ENCODE assay signal across 24 cellular contexts in the genomic region with DNA sequence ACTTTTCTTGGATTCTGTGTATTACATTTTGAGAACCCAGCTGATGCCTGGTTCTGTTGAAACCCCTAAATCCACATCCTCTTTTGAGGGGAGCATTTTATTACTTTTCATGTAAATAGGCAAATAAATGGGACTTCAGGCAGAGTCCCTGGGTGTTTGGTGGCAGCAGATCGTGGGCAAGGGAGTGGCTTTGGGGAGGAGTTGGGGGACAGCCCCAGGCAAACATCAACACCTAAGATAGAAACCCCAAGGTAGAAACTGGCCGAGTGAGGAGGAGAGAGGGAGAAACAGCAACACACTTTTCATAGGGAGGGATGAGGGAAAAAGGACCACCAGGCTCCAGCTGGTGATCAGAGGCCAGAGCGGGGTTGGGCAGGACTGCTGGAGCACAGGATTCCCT. TPM values are rescaled to one million over a fixed set of nuclear protein-coding genes. Genes with fewer than 3 reads are reported as not detected.
DNase-seq lines count a peak whose midpoint lies in the region; ATAC-seq and TF ChIP-seq lines count a peak whose summit lies in the region.
"Had no signal": no experiment of that assay in that cellular context is flagged by ENCODE, and none has a peak within 500 bp of the region (broad histone marks: within the 10 kb centered on the region; RNA-seq: fewer than 3 reads in every experiment).

No MANE protein-coding gene starts in this region.

- TF ChIP-seq CTCF in endodermal cell (conservative IDR thresholded peaks at IDR 0.05) = no peak
- TF ChIP-seq CTCF in testis (IDR thresholded peaks at IDR 0.05) = no peak
- TF ChIP-seq CTCF in transverse colon (IDR thresholded peaks at IDR 0.05) = no peak

- TF ChIP-seq POLR2A in testis (IDR thresholded peaks at IDR 0.05) (no peak), transverse colon (IDR thresholded peaks at IDR 0.05) (no peak)

- peaks cover 51% of the 10 kb centered on the region for H3K36me3 Mint-ChIP-seq in activated T-cell treated with anti-CD3 and anti-CD28 coated beads, Interleukin-2, amount 50 U/mL, for 24 hours (ENCODE audit: low read depth)
- peaks cover 50% of the 10 kb centered on the region for H3K36me3 Mint-ChIP-seq in endodermal cell (ENCODE audit: low read depth)
- H3K36me3 Mint-ChIP-seq in stimulated activated effector memory CD8-positive, alpha-beta T cell treated with anti-CD3 and anti-CD28 coated beads, Interleukin-12 subunit alpha, Interleukin-12 subunit beta, amount 100 ng/mL, for 72 hours = peaks cover 31% of the 10 kb centered on the region

- 91 to 100% methylated on average over 2 to 3 of the region's 3 CpGs for WGBS in endodermal cell (ENCODE audit: insufficient coverage in 1 of 2, insufficient read length in 1 of 2), 2 experiments
- 61 to 82% methylated on average over 3 of the region's 3 CpGs for WGBS in testis, 2 donors
- WGBS in transverse colon (ENCODE audit: low coverage in 1 of 2), 2 donors = 83 to 85% methylated on average over 3 of the region's 3 CpGs

- no peaks in the 10 kb centered on the region for H3K9me2 ChIP-seq in Karpas-422 (replicated peaks; ENCODE audit: insufficient read depth, low read length)

- H4K20me1 ChIP-seq in Karpas-422 (ENCODE audit: insufficient read depth, low read depth, low read length) = peaks cover 14% of the 10 kb centered on the region

- H3K36me3 ChIP-seq in Karpas-422 (ENCODE audit: insufficient read depth, low read length) (peaks cover 34% of the 10 kb centered on the region), endodermal cell (ENCODE audit: control insufficient read depth, insufficient read depth, low read length) (peaks cover 33% of the 10 kb centered on the region), testis (ENCODE audit: low read depth, missing control alignments) (no peaks in the 10 kb centered on the region), transverse colon (peaks cover 0 to 3% (median 0%) of the 10 kb centered on the region in 4 donors)

- H3K9me3 ChIP-seq in Karpas-422 (ENCODE audit: low read length) = no peaks in the 10 kb centered on the region
- peaks cover 31% of the 10 kb centered on the region for H3K9me3 ChIP-seq in endodermal cell (ENCODE audit: control insufficient read depth, low read length)
- no peaks in the 10 kb centered on the region for H3K9me3 ChIP-seq in testis
- H3K9me3 ChIP-seq in transverse colon = no peaks in the 10 kb centered on the region
- H3K9me3 ChIP-seq: vagina had no signal

- TF ChIP-seq EP300 in transverse colon (IDR thresholded peaks at IDR 0.05; ENCODE audit: low read depth) = no peak

- no peak overlapping the region for H2AFZ ChIP-seq in Karpas-422 (ENCODE audit: low read length)

- no peak overlapping the region for H3K4me3 Mint-ChIP-seq in activated T-cell treated with anti-CD3 and anti-CD28 coated beads, Interleukin-2, amount 50 U/mL, for 24 hours
- H3K4me3 Mint-ChIP-seq in endodermal cell = no peak overlapping the region
- no peak overlapping the region for H3K4me3 Mint-ChIP-seq in stimulated activated effector memory CD8-positive, alpha-beta T cell treated with anti-CD3 and anti-CD28 coated beads, Interleukin-12 subunit alpha, Interleukin-12 subunit beta, amount 100 ng/mL, for 72 hours
- H3K4me3 Mint-ChIP-seq: naive B cell had no signal

- peaks cover 11% of the 10 kb centered on the region for H3K9me3 Mint-ChIP-seq in activated T-cell treated with anti-CD3 and anti-CD28 coated beads, Interleukin-2, amount 50 U/mL, for 24 hours
- peaks cover 26% of the 10 kb centered on the region for H3K9me3 Mint-ChIP-seq in endodermal cell
- H3K9me3 Mint-ChIP-seq in stimulated activated effector memory CD8-positive, alpha-beta T cell treated with anti-CD3 and anti-CD28 coated beads, Interleukin-12 subunit alpha, Interleukin-12 subunit beta, amount 100 ng/mL, for 72 hours = peaks cover 5% of the 10 kb centered on the region

- H3K4me1 Mint-ChIP-seq in activated T-cell treated with anti-CD3 and anti-CD28 coated beads, Interleukin-2, amount 50 U/mL, for 24 hours (ENCODE audit: low read depth) = peaks cover 23% of the 10 kb centered on the region
- H3K4me1 Mint-ChIP-seq in endodermal cell = peaks cover 11% of the 10 kb centered on the region
- peaks cover 30% of the 10 kb centered on the region for H3K4me1 Mint-ChIP-seq in stimulated activated effector memory CD8-positive, alpha-beta T cell treated with anti-CD3 and anti-CD28 coated beads, Interleukin-12 subunit alpha, Interleukin-12 subunit beta, amount 100 ng/mL, for 72 hours

- H3K27ac Mint-ChIP-seq in activated T-cell treated with anti-CD3 and anti-CD28 coated beads, Interleukin-2, amount 50 U/mL, for 24 hours = peak overlapping the region; percentile 27
- H3K27ac Mint-ChIP-seq in endodermal cell = peak overlapping the region; percentile 36
- peak overlapping the region; percentile 69 for H3K27ac Mint-ChIP-seq in stimulated activated effector memory CD8-positive, alpha-beta T cell treated with anti-CD3 and anti-CD28 coated beads, Interleukin-12 subunit alpha, Interleukin-12 subunit beta, amount 100 ng/mL, for 72 hours

- H3K9ac ChIP-seq in Karpas-422 (ENCODE audit: low read length) (no peak overlapping the region), endodermal cell (ENCODE audit: extremely low read depth, low read length, poor library complexity, severe bottlenecking) (no peak overlapping the region)

- ATAC-seq in stimulated activated effector memory CD8-positive, alpha-beta T cell treated with anti-CD3 and anti-CD28 coated beads, Interleukin-12 subunit alpha, Interleukin-12 subunit beta, amount 100 ng/mL, for 72 hours = no peak
- ATAC-seq: A549 had no signal

- H3K27me3 ChIP-seq in Karpas-422 (ENCODE audit: low read length) (no peaks in the 10 kb centered on the region), endodermal cell (ENCODE audit: control insufficient read depth, insufficient read depth, low read length, poor library complexity, severe bottlenecking) (no peaks in the 10 kb centered on the region), testis (no peaks in the 10 kb centered on the region), transverse colon (no peaks in the 10 kb centered on the region)
- H3K27me3 ChIP-seq: heart right ventricle, vagina had no signal

- no peaks in the 10 kb centered on the region for H3K27me3 Mint-ChIP-seq in activated T-cell treated with anti-CD3 and anti-CD28 coated beads, Interleukin-2, amount 50 U/mL, for 24 hours
- H3K27me3 Mint-ChIP-seq in endodermal cell (ENCODE audit: insufficient read depth) = no peaks in the 10 kb centered on the region
- H3K27me3 Mint-ChIP-seq: naive B cell had no signal

- DNase-seq in activated T-cell treated with anti-CD3 and anti-CD28 coated beads, Interleukin-2, amount 50 U/mL, for 24 hours = no peak
- DNase-seq in activated T-cell treated with anti-CD3 and anti-CD28 coated beads for 4 hours = no peak
- no peak for DNase-seq in Karpas-422
- no peak for DNase-seq in endodermal cell
- no peak for DNase-seq in stimulated activated effector memory CD8-positive, alpha-beta T cell treated with anti-CD3 and anti-CD28 coated beads, Interleukin-12 subunit alpha, Interleukin-12 subunit beta, amount 100 ng/mL, for 72 hours (ENCODE audit: low spot score in 2 of 2)
- DNase-seq in T-helper 2 cell = no peak
- no peak for DNase-seq in testis
- DNase-seq in transverse colon = no peak
- DNase-seq: activated effector memory CD4-positive, alpha-beta T cell treated with anti-CD3 and anti-CD28 coated beads, Interleukin-2, amount 50 U/mL, for 16 hours; AML-193; dermis blood vessel endothelial cell; DMS153; foreskin melanocyte; heart right ventricle; kidney glomerular epithelial cell; midbrain; naive B cell; NCI-H1048; NCI-H2171; nucleus accumbens; stimulated activated naive CD4-positive, alpha-beta T cell treated with Interleukin-2 at 50 U/mL for 16 hours; SW 1271 had no signal

- in situ Hi-C loops in transverse colon (cut with MboI; ENCODE audit: low pct_ligation_motif_present in 1 of 4, low pct_unique_long_range_greater_than_20kb in 1 of 4, low sequenced_read_pairs in 3 of 4) = no loop called here

- H3K27ac ChIP-seq in Karpas-422 (ENCODE audit: low read length) (peak overlapping the region; percentile 58), endodermal cell (ENCODE audit: low read depth, low read length) (no peak overlapping the region), testis (no peak overlapping the region), transverse colon (no peak overlapping the region)
- H3K27ac ChIP-seq: A549, heart right ventricle, vagina had no signal

- H3K4me3 ChIP-seq in Karpas-422 (ENCODE audit: low read length) (no peak overlapping the region), endodermal cell (ENCODE audit: low read length) (no peak overlapping the region), testis (no peak overlapping the region), transverse colon (no peak overlapping the region)
- H3K4me3 ChIP-seq: A549, heart right ventricle, vagina had no signal

- H3K4me1 ChIP-seq in Karpas-422 (ENCODE audit: low read length) (peaks cover 54% of the 10 kb centered on the region), endodermal cell (ENCODE audit: control insufficient read depth, insufficient read depth, low read length) (no peaks in the 10 kb centered on the region), testis (no peaks in the 10 kb centered on the region), transverse colon (no peaks in the 10 kb centered on the region)
- H3K4me1 ChIP-seq: vagina had no signal

- peaks cover 95% of the 10 kb centered on the region for H3K79me2 ChIP-seq in Karpas-422 (ENCODE audit: low read length)

- intact Hi-C loops in testis (cut with DNase I; ENCODE audit: low total_unique reads) = no loop called here
- intact Hi-C loops in transverse colon (cut with DNase I; ENCODE audit: low total_unique reads) = no loop called here

- H3K4me2 ChIP-seq in Karpas-422 (ENCODE audit: low read depth, low read length, poor library complexity, severe bottlenecking) = no peak overlapping the region
- H3K4me2 ChIP-seq: A549 had no signal

RNA-seq across cellular contexts. Expression of gene MSI2, which starts 46.4 kb away (rescaled TPM):
- 169 and 170 TPM in 2 replicates for total RNA-seq in Karpas-422 (2014; rRNA removed; shearing (Covaris generic); ENCODE audit: low replicate concordance)
- total RNA-seq in endodermal cell (100 to 1,000 TPM in 1 of 2 donors, 10 to 100 TPM in 1; 88.3 to 114 TPM), testis (100 to 1,000 TPM in 1 of 2 donors, 10 to 100 TPM in 1; 76.6 to 106 TPM), transverse colon (10 to 100 TPM; 20.6 to 36.0 (median 29.3) TPM)
- polyA plus RNA-seq in endodermal cell (2013, experiment 1 of 2) = 70.0 TPM
- 63.0 TPM for polyA plus RNA-seq in endodermal cell (2013, experiment 2 of 2)
- polyA plus RNA-seq in testis (ENCODE audit: insufficient read depth, low read depth, low replicate concordance) = 46.5 TPM
